15 cellular contexts compared by ENCODE assay signal in genomic region chr16:57764006-57764340, GRCh38. TPM values are rescaled to one million over a fixed set of nuclear protein-coding genes. Genes with fewer than 3 reads are reported as not detected.
A peak's percentile ranks its signal among the peaks of the same experiment; 100 is the strongest.
DNase-seq lines count a peak whose midpoint lies in the region; ATAC-seq, FAIRE-seq and TF ChIP-seq lines count a peak whose summit lies in the region.
"Had no signal": no experiment of that assay in that cellular context is flagged by ENCODE, and none has a peak within 500 bp of the region (broad histone marks: within the 10 kb centered on the region; RNA-seq: fewer than 3 reads in every experiment).

No MANE protein-coding gene starts in this region.

- H3K4me2 ChIP-seq in A549 = peak overlapping the region; percentile 79
- H3K4me2 ChIP-seq in mesenchymal stem cell (ENCODE audit: low read length, poor library complexity, severe bottlenecking) = no peak overlapping the region

- H4K91ac ChIP-seq in mesenchymal stem cell (ENCODE audit: low read length) = peak overlapping the region; percentile 53

- no peak overlapping the region for H2BK120ac ChIP-seq in mesenchymal stem cell (ENCODE audit: low read depth, low read length)

- DNase-seq in A549 (ENCODE audit: low read depth in 1 of 2, low spot score in 1 of 2) (no peak), HFFc6 (no peak), chondrocyte (ENCODE audit: low spot score) (no peak), mesenchymal stem cell (no peak), T-helper 9 cell (no peak), HCEC 1CT (no peak)
- no peak for DNase-seq in activated T-cell treated with anti-CD3 and anti-CD28 coated beads, Interleukin-2, amount 50 U/mL, for 72 hours
- DNase-seq: Karpas-422, NCI-H1092 treated with DMSO at 0.1 percent for 48 hours, NCI-H1694, NCI-H510A treated with DMSO at 0.1 percent for 48 hours, Right ventricle myocardium superior had no signal

- H3K4me1 Mint-ChIP-seq in HFFc6 (ENCODE audit: low read depth) (peaks cover 19% of the 10 kb centered on the region), chondrocyte (ENCODE audit: low read depth) (peaks cover 18% of the 10 kb centered on the region)
- H3K4me1 Mint-ChIP-seq in activated T-cell treated with anti-CD3 and anti-CD28 coated beads, Interleukin-2, amount 50 U/mL, for 72 hours (ENCODE audit: low read depth) = peaks cover 4% of the 10 kb centered on the region

- no peak overlapping the region for H2AFZ ChIP-seq in mesenchymal stem cell (ENCODE audit: low read depth, low read length)

- peaks cover 48 to 94% of the 10 kb centered on the region in 2 experiments for H3K36me3 ChIP-seq in mesenchymal stem cell (ENCODE audit: control insufficient read depth in 1 of 2, insufficient read depth in 2 of 2, low read depth in 1 of 2, low read length in 2 of 2)

- H2BK5ac ChIP-seq in mesenchymal stem cell (ENCODE audit: low read depth, low read length, poor library complexity, severe bottlenecking) = no peak overlapping the region

- ATAC-seq in A549 (no peak), HG03135 (IDR thresholded peaks at IDR 0.05; ENCODE audit: unreplicated experiment) (no peak)
- no peak for ATAC-seq in activated T-cell treated with anti-CD3 and anti-CD28 coated beads, Interleukin-2, amount 50 U/mL, for 72 hours (replicated peaks in 1 of 2)

- H3K4me1 ChIP-seq in A549 (peaks cover 75% of the 10 kb centered on the region), mesenchymal stem cell (ENCODE audit: control insufficient read depth, insufficient read depth, low read depth, low read length) (peaks cover 63% of the 10 kb centered on the region)

- no peak overlapping the region for H2AK5ac ChIP-seq in mesenchymal stem cell (ENCODE audit: low read length, severe bottlenecking)

- TF ChIP-seq RAD21 in A549 (conservative IDR thresholded peaks at IDR 0.05 in 1 of 2, IDR thresholded peaks at IDR 0.05 in 1 of 2) = no peak

- peak overlapping the region in 1 of 2 experiments; percentile 18 for H3K4ac ChIP-seq in mesenchymal stem cell (ENCODE audit: low read depth in 1 of 2, low read length in 2 of 2)

- H3K27me3 ChIP-seq in mesenchymal stem cell (ENCODE audit: control insufficient read depth in 1 of 2, insufficient read depth in 1 of 2, low read length in 2 of 2) = no peaks in the 10 kb centered on the region
- H3K27me3 ChIP-seq: MG63 had no signal

- no peak for TF ChIP-seq POLR2A in A549 (IDR thresholded peaks at IDR 0.05; ENCODE audit: low read length)

- H3K27ac ChIP-seq in A549 (peak overlapping the region; percentile 91 to 92), mesenchymal stem cell (ENCODE audit: low read length, poor library complexity, severe bottlenecking) (peak overlapping the region; percentile 5)

- no peak overlapping the region for H3K9ac ChIP-seq in mesenchymal stem cell (ENCODE audit: low read length)

- H3K27me3 Mint-ChIP-seq in HFFc6 (ENCODE audit: insufficient read depth) (peaks cover 8% of the 10 kb centered on the region), chondrocyte (ENCODE audit: low read depth) (no peaks in the 10 kb centered on the region)
- H3K27me3 Mint-ChIP-seq in activated T-cell treated with anti-CD3 and anti-CD28 coated beads, Interleukin-2, amount 50 U/mL, for 72 hours (ENCODE audit: low read depth) = no peaks in the 10 kb centered on the region

- H3K4me3 ChIP-seq in A549 (0 out of 3 replicates have a peak overlapping the region, but pooled peaks have one; percentile 5), mesenchymal stem cell (ENCODE audit: insufficient read depth in 1 of 2, low read depth in 1 of 2, low read length in 2 of 2) (no peak overlapping the region)
- H3K4me3 ChIP-seq: MG63 had no signal

- no peak for TF ChIP-seq EP300 in A549 (IDR thresholded peaks at IDR 0.05)

- CTCF ChIA-PET in A549 (lab: Yijun Ruan, JAX) = interaction anchor here (0.9 to 1.3 kb wide), 3 partner anchors 23 to 187 kb away, joined by 3 to 4 read pairs (median 4); no protein-coding TSS in a partner anchor

- H3K9me3 ChIP-seq in A549 (no peaks in the 10 kb centered on the region), mesenchymal stem cell (ENCODE audit: control insufficient read depth, low read length) (no peaks in the 10 kb centered on the region)
- H3K9me3 ChIP-seq: MG63, SK-N-SH had no signal

- H3K4me3 Mint-ChIP-seq in HFFc6 (no peak overlapping the region; the same call in 1 of the 2 replicates), chondrocyte (ENCODE audit: unreplicated experiment) (no peak overlapping the region)
- no peak overlapping the region for H3K4me3 Mint-ChIP-seq in activated T-cell treated with anti-CD3 and anti-CD28 coated beads, Interleukin-2, amount 50 U/mL, for 72 hours

- POLR2A ChIA-PET in A549 (lab: Yijun Ruan, JAX) = interaction anchor here (0.5 to 1.1 kb wide), 2 partner anchors 8 to 174 kb away, joined by 4 to 9 read pairs; no protein-coding TSS in a partner anchor

- H3K36me3 Mint-ChIP-seq in HFFc6 (ENCODE audit: low read depth) (peaks cover 38% of the 10 kb centered on the region), chondrocyte (ENCODE audit: low read depth) (peaks cover 21% of the 10 kb centered on the region)
- H3K36me3 Mint-ChIP-seq in activated T-cell treated with anti-CD3 and anti-CD28 coated beads, Interleukin-2, amount 50 U/mL, for 72 hours (ENCODE audit: insufficient read depth in 2 of 2) = no peaks in the 10 kb centered on the region

- peak overlapping the region; percentile 71 for H2BK15ac ChIP-seq in mesenchymal stem cell (ENCODE audit: low read depth, poor library complexity, severe bottlenecking)

- no peak overlapping the region for H3K14ac ChIP-seq in mesenchymal stem cell (ENCODE audit: low read length in 2 of 2)

- 83% methylated on average over 9 of the region's 9 CpGs for WGBS in A549 (ENCODE audit: missing lambda C conversion rate)
- 93% methylated on average over 9 of the region's 9 CpGs for WGBS in mesenchymal stem cell

- H3K9me3 Mint-ChIP-seq in HFFc6 (no peaks in the 10 kb centered on the region), chondrocyte (ENCODE audit: low read depth) (no peaks in the 10 kb centered on the region)
- no peaks in the 10 kb centered on the region for H3K9me3 Mint-ChIP-seq in activated T-cell treated with anti-CD3 and anti-CD28 coated beads, Interleukin-2, amount 50 U/mL, for 72 hours

- H3K79me1 ChIP-seq in mesenchymal stem cell (replicated peaks; ENCODE audit: low read length, poor library complexity, severe bottlenecking) = peaks cover 23% of the 10 kb centered on the region

- FAIRE-seq in A549 (lab: Jason Lieb, UNC) = no peak

- H2BK12ac ChIP-seq in mesenchymal stem cell (ENCODE audit: low read length in 2 of 2) = peak overlapping the region in 1 of 2 experiments; percentile 76

- H3K18ac ChIP-seq in mesenchymal stem cell (ENCODE audit: low read depth in 1 of 2, low read length in 2 of 2) = peak overlapping the region; percentile 6 to 85

- H3K23ac ChIP-seq in mesenchymal stem cell (ENCODE audit: low read length in 2 of 2) = no peak overlapping the region

- TF ChIP-seq CTCF in A549 (IDR thresholded peaks at IDR 0.05) (no peak), HFFc6 (IDR thresholded peaks at IDR 0.05) (no peak), chondrocyte (IDR thresholded peaks at IDR 0.05) (no peak)

- no peak overlapping the region for H4K8ac ChIP-seq in mesenchymal stem cell (ENCODE audit: low read length)

- H3K27ac Mint-ChIP-seq in HFFc6 (peak overlapping the region; percentile 93), chondrocyte (ENCODE audit: unreplicated experiment) (peak overlapping the region; percentile 91)
- H3K27ac Mint-ChIP-seq in activated T-cell treated with anti-CD3 and anti-CD28 coated beads, Interleukin-2, amount 50 U/mL, for 72 hours = no peak overlapping the region

TF ChIP-seq in A549, 52 proteins besides CTCF, POLR2A, EP300 and RAD21 (continues in another document):
- TF ChIP-seq HEYL (CRISPR knock-in tag; IDR thresholded peaks at IDR 0.05) = no peak
- no peak for TF ChIP-seq CHD2 (IDR thresholded peaks at IDR 0.05; ENCODE audit: low read length, partially characterized antibody)
- TF ChIP-seq ZNF302 (CRISPR knock-in tag; IDR thresholded peaks at IDR 0.05) = no peak
- TF ChIP-seq CHD4 (IDR thresholded peaks at IDR 0.05; ENCODE audit: borderline replicate concordance) = no peak
- TF ChIP-seq USF2 (IDR thresholded peaks at IDR 0.05) = no peak
- TF ChIP-seq RFX5 (IDR thresholded peaks at IDR 0.05) = no peak
- no peak for TF ChIP-seq RNF2 (IDR thresholded peaks at IDR 0.05; ENCODE audit: borderline replicate concordance, low read depth)
- TF ChIP-seq NFE2L2 (conservative IDR thresholded peaks at IDR 0.05; ENCODE audit: low read length) = no peak

RNA-seq across cellular contexts. Expression of gene KATNB1, which starts 28.4 kb away (rescaled TPM):
- polyA plus RNA-seq in A549 (2011; rRNA removed) (18.6 and 21.1 TPM in 2 replicates), A549 (2017; fragmentation: RNase III; extraction: RNeasy Plus Mini Kit Qiagen cat#74134 plus additional on column Dnase treatment) (18.1 to 21.0 TPM (median 19.1 TPM) in 3 replicates)
- polyA plus RNA-seq in A549 (2012; cell fraction: cytosol; rRNA removed) = 43.2 and 53.0 TPM in 2 replicates
- 124 and 158 TPM in 2 replicates for polyA plus RNA-seq in A549 (2012; cell fraction: nucleus; rRNA removed)
- 14.3 and 22.3 TPM in 2 replicates for polyA minus RNA-seq in A549 (2011; rRNA and poly(A)+ RNA removed)
- total RNA-seq in HFFc6 (2021; fragmentation: NEBNext Ultra II Directional; extraction: Animal tissue kit (Norgen Biotek cat#: 25700)) = 10 to 100 TPM; 20.4 to 22.1 (median 21.6) TPM
- 14.0 to 20.6 TPM (median 14.7 TPM) in 3 replicates for total RNA-seq in chondrocyte
- 9.7 TPM for polyA plus RNA-seq in mesenchymal stem cell (2013, experiment 1 of 2)
- 9.8 TPM for polyA plus RNA-seq in mesenchymal stem cell (2013, experiment 2 of 2)
- 10 to 100 TPM; 23.2 to 31.3 TPM for total RNA-seq in activated T-cell treated with anti-CD3 and anti-CD28 coated beads, Interleukin-2, amount 50 U/mL, for 72 hours

RNA-seq across cellular contexts. Expression of gene KIFC3, which starts 38.3 kb away (rescaled TPM):
- polyA plus RNA-seq in A549 (2011; rRNA removed) (127 and 128 TPM in 2 replicates), A549 (2017; fragmentation: RNase III; extraction: RNeasy Plus Mini Kit Qiagen cat#74134 plus additional on column Dnase treatment) (171 to 180 TPM (median 178 TPM) in 3 replicates)
- polyA plus RNA-seq in A549 (2012; cell fraction: cytosol; rRNA removed) = 236 and 291 TPM in 2 replicates
- 781 and 955 TPM in 2 replicates for polyA plus RNA-seq in A549 (2012; cell fraction: nucleus; rRNA removed)
- 225 and 333 TPM in 2 replicates for polyA minus RNA-seq in A549 (2011; rRNA and poly(A)+ RNA removed)
- total RNA-seq in HFFc6 (2021; fragmentation: NEBNext Ultra II Directional; extraction: Animal tissue kit (Norgen Biotek cat#: 25700)) = 10 to 100 TPM; 51.8 to 81.5 (median 72.7) TPM
- total RNA-seq in chondrocyte = 74.4 to 135 TPM (median 75.6 TPM) in 3 replicates
- polyA plus RNA-seq in mesenchymal stem cell (2013, experiment 1 of 2) = 28.1 TPM
- polyA plus RNA-seq in mesenchymal stem cell (2013, experiment 2 of 2) = 25.8 TPM
- total RNA-seq in activated T-cell treated with anti-CD3 and anti-CD28 coated beads, Interleukin-2, amount 50 U/mL, for 72 hours = 1 to 10 TPM; 1.3 to 1.5 TPM

Comparison
In these comparisons a context has a peak if more than half of its experiments do, and no peak if none do; other contexts are left out.
1. RNA of gene KIFC3, which starts 38.3 kb away (total RNA-seq): 74.4 to 135 TPM in chondrocyte and 51.8 to 81.5 TPM in HFFc6; 1.3 to 1.5 TPM in activated T-cell treated with anti-CD3 and anti-CD28 coated beads, Interleukin-2, amount 50 U/mL, for 72 hours; every median in the first group is over 10 times any median in the second.